ENCODE assay signal across 25 cellular contexts in genomic region chr10:90571876-90572275, GRCh38.
"Had no signal": no experiment of that assay in that cellular context is flagged by ENCODE, and none has a peak within 500 bp of the region (broad histone marks: within the 10 kb centered on the region; RNA-seq: fewer than 3 reads in every experiment).

No MANE protein-coding gene starts in this region.

- H3K27me3 ChIP-seq: brain microvascular endothelial cell, heart right ventricle, left lung, right lobe of liver had no signal

- H3K4me1 Mint-ChIP-seq: activated CD4-positive, alpha-beta T cell treated with anti-CD3 and anti-CD28 coated beads for 36 hours; activated CD8-positive, alpha-beta memory T cell treated with anti-CD3 and anti-CD28 coated beads, Interleukin-2, amount 10 ng/mL, durations not matched to agents 7 days and 5 days had no signal

- H3K27ac Mint-ChIP-seq: activated CD4-positive, alpha-beta T cell treated with anti-CD3 and anti-CD28 coated beads for 36 hours; activated CD8-positive, alpha-beta memory T cell treated with anti-CD3 and anti-CD28 coated beads, Interleukin-2, amount 10 ng/mL, durations not matched to agents 7 days and 5 days; activated CD8-positive, alpha-beta T cell treated with anti-CD3 and anti-CD28 coated beads, Interleukin-2, amount 10 ng/mL, durations not matched to agents 7 days and 5 days; activated naive CD4-positive, alpha-beta T cell treated with anti-CD3 and anti-CD28 coated beads, Interleukin-2, amount 50 U/mL, for 72 hours; activated T-cell treated with anti-CD3 and anti-CD28 coated beads, Interleukin-2, amount 50 U/mL, for 72 hours; effector memory CD8-positive, alpha-beta T cell; natural killer cell treated with Interleukin-12 subunit alpha and Interleukin-12 subunit beta and Interleukin-15 and Interleukin-18, amount 100 ng/mL, for 72 hours; stimulated activated naive CD8-positive, alpha-beta T cell treated with anti-CD3 and anti-CD28 coated beads, Interleukin-15, Interleukin-2, amounts not matched to agents 100 ng/mL and 50 ng/mL, for 24 hours had no signal

- DNase-seq: activated CD4-positive, alpha-beta T cell treated with anti-CD3 and anti-CD28 coated beads for 36 hours; activated CD4-positive, CD25-positive, alpha-beta regulatory T cell; activated CD8-positive, alpha-beta memory T cell treated with anti-CD3 and anti-CD28 coated beads, Interleukin-2, amount 10 ng/mL, durations not matched to agents 7 days and 5 days; activated CD8-positive, alpha-beta T cell treated with anti-CD3 and anti-CD28 coated beads, Interleukin-2, amount 10 ng/mL, durations not matched to agents 7 days and 5 days; activated naive CD4-positive, alpha-beta T cell; activated T-cell treated with anti-CD3 and anti-CD28 coated beads for 4 hours; activated T-cell treated with anti-CD3 and anti-CD28 coated beads, Interleukin-2, amount 50 U/mL, for 72 hours; anterior cingulate cortex; brain microvascular endothelial cell; cortex of kidney; effector memory CD8-positive, alpha-beta T cell; foreskin melanocyte; heart right ventricle; left lung; lower lobe of right lung; mucosa of descending colon; right lobe of liver; stimulated activated CD4-positive, alpha-beta T cell treated with anti-CD3 and anti-CD28 coated beads, Interleukin-2, amount 100 ng/mL, for 48 hours; trophoblast cell had no signal

- H3K4me3 ChIP-seq: heart right ventricle, left lung, lower lobe of right lung, mucosa of descending colon, right lobe of liver, thoracic aorta had no signal

- H3K27ac ChIP-seq: brain microvascular endothelial cell, heart right ventricle, left lung, lower lobe of right lung, right lobe of liver, thoracic aorta had no signal

- H3K36me3 ChIP-seq: brain microvascular endothelial cell, heart right ventricle, left lung, lower lobe of right lung, right lobe of liver, thoracic aorta had no signal

- FAIRE-seq: urothelium cell line had no signal

- H3K36me3 Mint-ChIP-seq: activated CD8-positive, alpha-beta memory T cell treated with anti-CD3 and anti-CD28 coated beads, Interleukin-2, amount 10 ng/mL, durations not matched to agents 7 days and 5 days; activated naive CD4-positive, alpha-beta T cell treated with anti-CD3 and anti-CD28 coated beads, Interleukin-2, amount 50 U/mL, for 72 hours; natural killer cell treated with Interleukin-12 subunit alpha and Interleukin-12 subunit beta and Interleukin-15 and Interleukin-18, amount 100 ng/mL, for 72 hours had no signal

- H3K9me3 Mint-ChIP-seq: stimulated activated naive CD8-positive, alpha-beta T cell treated with anti-CD3 and anti-CD28 coated beads, Interleukin-15, Interleukin-2, amounts not matched to agents 100 ng/mL and 50 ng/mL, for 24 hours had no signal

- ATAC-seq: activated CD4-positive, alpha-beta T cell treated with anti-CD3 and anti-CD28 coated beads for 36 hours; activated CD8-positive, alpha-beta memory T cell treated with anti-CD3 and anti-CD28 coated beads, Interleukin-2, amount 10 ng/mL, durations not matched to agents 7 days and 5 days; activated CD8-positive, alpha-beta T cell treated with anti-CD3 and anti-CD28 coated beads, Interleukin-2, amount 10 ng/mL, durations not matched to agents 7 days and 5 days; activated naive CD4-positive, alpha-beta T cell treated with anti-CD3 and anti-CD28 coated beads, Interleukin-2, amount 50 U/mL, for 72 hours; activated T-cell treated with anti-CD3 and anti-CD28 coated beads, Interleukin-2, amount 50 U/mL, for 72 hours; effector memory CD8-positive, alpha-beta T cell; esophagus mucosa; heart right ventricle; left lung; lower lobe of right lung; mucosa of descending colon; natural killer cell treated with Interleukin-12 subunit alpha and Interleukin-12 subunit beta and Interleukin-15 and Interleukin-18, amount 100 ng/mL, for 72 hours; right lobe of liver had no signal

- H3K4me1 ChIP-seq: heart right ventricle, left lung, lower lobe of right lung, right lobe of liver had no signal

- H3K9me3 ChIP-seq: left lung, lower lobe of right lung, mucosa of descending colon, right lobe of liver, thoracic aorta had no signal

- H3K27me3 Mint-ChIP-seq: activated CD4-positive, alpha-beta T cell treated with anti-CD3 and anti-CD28 coated beads for 36 hours; activated CD8-positive, alpha-beta memory T cell treated with anti-CD3 and anti-CD28 coated beads, Interleukin-2, amount 10 ng/mL, durations not matched to agents 7 days and 5 days; natural killer cell treated with Interleukin-12 subunit alpha and Interleukin-12 subunit beta and Interleukin-15 and Interleukin-18, amount 100 ng/mL, for 72 hours had no signal

- H3K4me3 Mint-ChIP-seq: activated CD4-positive, alpha-beta T cell treated with anti-CD3 and anti-CD28 coated beads for 36 hours; activated CD8-positive, alpha-beta memory T cell treated with anti-CD3 and anti-CD28 coated beads, Interleukin-2, amount 10 ng/mL, durations not matched to agents 7 days and 5 days; activated CD8-positive, alpha-beta T cell treated with anti-CD3 and anti-CD28 coated beads, Interleukin-2, amount 10 ng/mL, durations not matched to agents 7 days and 5 days; activated T-cell treated with anti-CD3 and anti-CD28 coated beads, Interleukin-2, amount 50 U/mL, for 72 hours; effector memory CD8-positive, alpha-beta T cell; natural killer cell treated with Interleukin-12 subunit alpha and Interleukin-12 subunit beta and Interleukin-15 and Interleukin-18, amount 100 ng/mL, for 72 hours; stimulated activated naive CD8-positive, alpha-beta T cell treated with anti-CD3 and anti-CD28 coated beads, Interleukin-15, Interleukin-2, amounts not matched to agents 100 ng/mL and 50 ng/mL, for 24 hours had no signal
